24 cellular contexts compared by ENCODE assay signal in genomic region chr3:142077859-142078500, GRCh38.
DNase-seq lines count a peak whose midpoint lies in the region.
"Had no signal": no experiment of that assay in that cellular context is flagged by ENCODE, and none has a peak within 500 bp of the region (broad histone marks: within the 10 kb centered on the region; RNA-seq: fewer than 3 reads in every experiment).

No MANE protein-coding gene starts in this region.

- H3K4me2 ChIP-seq in neuronal stem cell (ENCODE audit: insufficient read depth, low read length, poor library complexity, severe bottlenecking), result no peak overlapping the region

- no CpG with 5 or more reads among the region's 4 CpGs for WGBS in neuronal stem cell (ENCODE audit: extremely low coverage in 2 of 2, insufficient read length in 2 of 2, insufficient replicate concordance in 1 of 2), 2 donors

- peak; percentile 81 for DNase-seq in DMS53 treated with DMSO at 0.1 percent for 48 hours (lab: John Stamatoyannopoulos, UW; ENCODE audit: unreplicated experiment)
- peak; percentile 27 for DNase-seq in NCI-H1092 treated with DMSO at 0.1 percent for 48 hours (lab: John Stamatoyannopoulos, UW)
- peak; percentile 86 for DNase-seq in NCI-H510A treated with DMSO at 0.1 percent for 48 hours (lab: John Stamatoyannopoulos, UW)
- no peak for DNase-seq in neuronal stem cell (ENCODE audit: low spot score)
- no peak for DNase-seq in stimulated activated naive CD4-positive, alpha-beta T cell treated with Interleukin-2 at 50 U/mL for 16 hours (lab: John Stamatoyannopoulos, UW)
- DNase-seq in midbrain (lab: John Stamatoyannopoulos, UW), result no peak
- no peak for DNase-seq in MG63
- no peak for DNase-seq in activated CD4-positive, alpha-beta T cell treated with anti-CD3 and anti-CD28 coated beads, Interleukin-2, amount 50 U/mL, for 48 hours
- DNase-seq: activated CD4-positive, alpha-beta T cell treated with anti-CD3 and anti-CD28 coated beads for 48 hours; activated T-cell treated with anti-CD3 and anti-CD28 coated beads, Interleukin-2, amount 50 U/mL, for 24 hours; BE2C; DMS153; endodermal cell; foreskin keratinocyte; heart left ventricle; NCI-H2227 treated with DMSO at 0.1 percent for 48 hours; NCI-H82; PC-3; Right ventricle myocardium superior; stimulated activated CD4-positive, alpha-beta T cell treated with anti-CD3 and anti-CD28 coated beads, Interleukin-12 subunit alpha, Interleukin-12 subunit beta, amount 100 ng/mL, for 4 hours; stimulated activated CD4-positive, alpha-beta T cell treated with anti-CD3 and anti-CD28 coated beads, Interleukin-4, amount 100 ng/mL, for 24 hours had no signal

- H3K9ac ChIP-seq in neuronal stem cell (ENCODE audit: low read depth, low read length, poor library complexity), result no peak overlapping the region
- H3K9ac ChIP-seq: parathyroid adenoma had no signal

- H3K27ac ChIP-seq in neuronal stem cell (replicated peaks; ENCODE audit: low read length), result no peak overlapping the region
- H3K27ac ChIP-seq: foreskin keratinocyte, heart left ventricle, parathyroid adenoma, right atrium auricular region, VCaP had no signal

- no peak overlapping the region for H3K23ac ChIP-seq in neuronal stem cell (ENCODE audit: low read depth, low read length, poor library complexity)

- no peaks in the 10 kb centered on the region for H3K79me1 ChIP-seq in neuronal stem cell (ENCODE audit: low read depth, low read length)

- no peaks in the 10 kb centered on the region for H3K9me3 ChIP-seq in neuronal stem cell (replicated peaks in 1 of 2; ENCODE audit: control insufficient read depth in 2 of 2, insufficient read depth in 1 of 2, low read depth in 1 of 2, low read length in 2 of 2)
- H3K9me3 ChIP-seq in MG63, result no peaks in the 10 kb centered on the region
- H3K9me3 ChIP-seq: BE2C, right atrium auricular region had no signal

- no peaks in the 10 kb centered on the region for H3K36me3 ChIP-seq in neuronal stem cell (replicated peaks in 1 of 2; ENCODE audit: control insufficient read depth in 2 of 2, insufficient read depth in 2 of 2, low read length in 2 of 2)
- H3K36me3 ChIP-seq in MG63, result no peaks in the 10 kb centered on the region
- H3K36me3 ChIP-seq: BE2C, right atrium auricular region had no signal

- no peak overlapping the region for H4K91ac ChIP-seq in neuronal stem cell (ENCODE audit: low read depth, low read length, poor library complexity)

- no peak overlapping the region for H2AK5ac ChIP-seq in neuronal stem cell (ENCODE audit: low read depth, low read length)

- H2BK5ac ChIP-seq in neuronal stem cell (ENCODE audit: low read length), result no peak overlapping the region

- no peak overlapping the region for H2BK15ac ChIP-seq in neuronal stem cell (ENCODE audit: low read length)

- H3K4ac ChIP-seq in neuronal stem cell (ENCODE audit: low read length), result no peak overlapping the region

- H4K8ac ChIP-seq in neuronal stem cell (ENCODE audit: low read depth, low read length), result no peak overlapping the region

- H3K4me3 ChIP-seq in neuronal stem cell (ENCODE audit: low read length in 2 of 2), result no peak overlapping the region
- no peak overlapping the region for H3K4me3 ChIP-seq in MG63
- H3K4me3 ChIP-seq: heart left ventricle, right atrium auricular region had no signal

- no peaks in the 10 kb centered on the region for H3K27me3 ChIP-seq in neuronal stem cell (ENCODE audit: control insufficient read depth in 3 of 3, insufficient read depth in 3 of 3, low read depth in 1 of 3, low read length in 3 of 3)
- H3K27me3 ChIP-seq in MG63, result no peaks in the 10 kb centered on the region
- H3K27me3 ChIP-seq: BE2C, foreskin keratinocyte, heart left ventricle, right atrium auricular region had no signal

- H2AFZ ChIP-seq in neuronal stem cell (ENCODE audit: low read length), result no peak overlapping the region
- H2AFZ ChIP-seq: parathyroid adenoma had no signal

- peak overlapping the region; percentile 57 for H3K18ac ChIP-seq in neuronal stem cell (ENCODE audit: low read length)

- no peak overlapping the region for H2BK12ac ChIP-seq in neuronal stem cell (ENCODE audit: low read length)

- no peak overlapping the region for H3K14ac ChIP-seq in neuronal stem cell (ENCODE audit: low read length)

- H3K4me1 ChIP-seq in neuronal stem cell (ENCODE audit: control insufficient read depth in 2 of 2, insufficient read depth in 1 of 2, low read depth in 1 of 2, low read length in 2 of 2), result no peaks in the 10 kb centered on the region
- H3K4me1 ChIP-seq: BE2C, heart left ventricle, parathyroid adenoma, right atrium auricular region had no signal

- H2BK120ac ChIP-seq in neuronal stem cell (ENCODE audit: low read depth, low read length), result no peak overlapping the region

Comparison
In these comparisons a context has a peak if more than half of its experiments do, and no peak if none do; other contexts are left out.
1. DNase-seq: peak in DMS53 treated with DMSO at 0.1 percent for 48 hours (single experiment), NCI-H1092 treated with DMSO at 0.1 percent for 48 hours (single experiment) and NCI-H510A treated with DMSO at 0.1 percent for 48 hours (single experiment); none in neuronal stem cell (single experiment), stimulated activated naive CD4-positive, alpha-beta T cell treated with Interleukin-2 at 50 U/mL for 16 hours (single experiment), midbrain (single experiment), MG63 (single experiment) and activated CD4-positive, alpha-beta T cell treated with anti-CD3 and anti-CD28 coated beads, Interleukin-2, amount 50 U/mL, for 48 hours (0 of 2).